Comparison of ENCODE assay signal across 19 cellular contexts in genomic region chr13:97342936-97343335, GRCh38.
DNase-seq lines count a peak whose midpoint lies in the region; ATAC-seq and TF ChIP-seq lines count a peak whose summit lies in the region.
"Had no signal": no experiment of that assay in that cellular context is flagged by ENCODE, and none has a peak within 500 bp of the region (broad histone marks: within the 10 kb centered on the region; RNA-seq: fewer than 3 reads in every experiment).

No MANE protein-coding gene starts in this region.

- H3K27ac ChIP-seq in CD8-positive, alpha-beta T cell (ENCODE audit: low read depth, low read length) = no peak overlapping the region
- H3K27ac ChIP-seq in thyroid gland = peak overlapping the region in 2 of 3 donors; percentile 8 to 15

- 88 to 94% methylated on average over 8 of the region's 8 CpGs for WGBS in thyroid gland, 2 donors

- no peaks in the 10 kb centered on the region for H3K27me3 Mint-ChIP-seq in CD8-positive, alpha-beta T cell (ENCODE audit: low read depth)
- H3K27me3 Mint-ChIP-seq in chondrocyte (ENCODE audit: low read depth) = no peaks in the 10 kb centered on the region
- H3K27me3 Mint-ChIP-seq in activated CD8-positive, alpha-beta T cell treated with anti-CD3 and anti-CD28 coated beads, Interleukin-2, amount 10 ng/mL, durations not matched to agents 7 days and 5 days (ENCODE audit: low read depth) = no peaks in the 10 kb centered on the region
- H3K27me3 Mint-ChIP-seq: B cell; CD4-positive, alpha-beta memory T cell had no signal

- DNase-seq in CD8-positive, alpha-beta T cell = no peak
- no peak for DNase-seq in chondrocyte (ENCODE audit: low spot score)
- no peak for DNase-seq in mucosa of descending colon
- DNase-seq in thyroid gland = no peak
- DNase-seq in NCI-H2107 (lab: John Stamatoyannopoulos, UW) = no peak
- no peak for DNase-seq in activated CD8-positive, alpha-beta T cell treated with anti-CD3 and anti-CD28 coated beads, Interleukin-2, amount 10 ng/mL, durations not matched to agents 7 days and 5 days
- DNase-seq: CD4-positive, alpha-beta memory T cell; GF-D8; GOT3; Karpas-422; NCI-H187 treated with DMSO at 0.1 percent for 48 hours; NCI-H2171; NCI-H446 treated with DMSO at 0.1 percent for 48 hours; NCI-H82; Peyer's patch; SHP77 had no signal

- no peaks in the 10 kb centered on the region for H3K4me1 Mint-ChIP-seq in CD8-positive, alpha-beta T cell (ENCODE audit: low read depth)
- peaks cover 28% of the 10 kb centered on the region for H3K4me1 Mint-ChIP-seq in chondrocyte (ENCODE audit: low read depth)
- no peaks in the 10 kb centered on the region for H3K4me1 Mint-ChIP-seq in activated CD8-positive, alpha-beta T cell treated with anti-CD3 and anti-CD28 coated beads, Interleukin-2, amount 10 ng/mL, durations not matched to agents 7 days and 5 days (ENCODE audit: low read depth)
- H3K4me1 Mint-ChIP-seq: B cell had no signal

- H3K4me3 ChIP-seq in CD8-positive, alpha-beta T cell (ENCODE audit: low read depth, low read length) = no peak overlapping the region
- H3K4me3 ChIP-seq in mucosa of descending colon (no peak overlapping the region), thyroid gland (replicated peaks in 1 of 3) (no peak overlapping the region)
- H3K4me3 ChIP-seq: Peyer's patch had no signal

- intact Hi-C loops in CD8-positive, alpha-beta T cell (cut with DNase I, micrococcal nuclease) = no loop called here
- intact Hi-C loops in mucosa of descending colon (cut with DNase I, micrococcal nuclease) = loop anchor here (5.0 to 10.0 kb wide), 3 partner anchors 118 to 231 kb away; partner anchors contain the start of gene MBNL2 (in 2 of the 2)
- intact Hi-C loops in thyroid gland (cut with DNase I) = no loop called here

- H3K36me3 Mint-ChIP-seq in CD8-positive, alpha-beta T cell = peaks cover 41% of the 10 kb centered on the region
- peaks cover 10% of the 10 kb centered on the region for H3K36me3 Mint-ChIP-seq in chondrocyte (ENCODE audit: low read depth)
- peaks cover 5% of the 10 kb centered on the region for H3K36me3 Mint-ChIP-seq in activated CD8-positive, alpha-beta T cell treated with anti-CD3 and anti-CD28 coated beads, Interleukin-2, amount 10 ng/mL, durations not matched to agents 7 days and 5 days (ENCODE audit: low read depth)

- no peak for TF ChIP-seq CTCF in CD8-positive, alpha-beta T cell (IDR thresholded peaks at IDR 0.05)
- TF ChIP-seq CTCF in chondrocyte (IDR thresholded peaks at IDR 0.05) (no peak), mucosa of descending colon (IDR thresholded peaks at IDR 0.05) (no peak), thyroid gland (IDR thresholded peaks at IDR 0.05) (no peak)

- H3K4me1 ChIP-seq in CD8-positive, alpha-beta T cell (ENCODE audit: insufficient read depth, low read length) = no peaks in the 10 kb centered on the region
- peaks cover 12% of the 10 kb centered on the region for H3K4me1 ChIP-seq in mucosa of descending colon (ENCODE audit: low read depth)
- H3K4me1 ChIP-seq in thyroid gland = peaks cover 0 to 4% of the 10 kb centered on the region in 2 donors

- TF ChIP-seq POLR2A in thyroid gland (IDR thresholded peaks at IDR 0.05) = no peak

- no peak overlapping the region for H3K4me3 Mint-ChIP-seq in CD8-positive, alpha-beta T cell
- H3K4me3 Mint-ChIP-seq in chondrocyte (ENCODE audit: unreplicated experiment) = no peak overlapping the region
- no peak overlapping the region for H3K4me3 Mint-ChIP-seq in activated CD8-positive, alpha-beta T cell treated with anti-CD3 and anti-CD28 coated beads, Interleukin-2, amount 10 ng/mL, durations not matched to agents 7 days and 5 days
- H3K4me3 Mint-ChIP-seq: B cell; CD4-positive, alpha-beta memory T cell had no signal

- peak overlapping the region; percentile 1 for H3K27ac Mint-ChIP-seq in CD8-positive, alpha-beta T cell
- peak overlapping the region; percentile 53 for H3K27ac Mint-ChIP-seq in chondrocyte (ENCODE audit: unreplicated experiment)
- no peak overlapping the region for H3K27ac Mint-ChIP-seq in activated CD8-positive, alpha-beta T cell treated with anti-CD3 and anti-CD28 coated beads, Interleukin-2, amount 10 ng/mL, durations not matched to agents 7 days and 5 days
- H3K27ac Mint-ChIP-seq: B cell had no signal

- no peak for ATAC-seq in CD8-positive, alpha-beta T cell
- ATAC-seq in mucosa of descending colon (peak; percentile 60), GM21515 (IDR thresholded peaks at IDR 0.05; ENCODE audit: unreplicated experiment) (no peak)
- no peak for ATAC-seq in activated CD8-positive, alpha-beta T cell treated with anti-CD3 and anti-CD28 coated beads, Interleukin-2, amount 10 ng/mL, durations not matched to agents 7 days and 5 days
- ATAC-seq: HepG2 had no signal

- no peaks in the 10 kb centered on the region for H3K9me3 ChIP-seq in CD8-positive, alpha-beta T cell (ENCODE audit: low read length)
- H3K9me3 ChIP-seq in mucosa of descending colon (no peaks in the 10 kb centered on the region), thyroid gland (no peaks in the 10 kb centered on the region)
- H3K9me3 ChIP-seq: Peyer's patch had no signal

- POLR2A ChIA-PET in CD8-positive, alpha-beta T cell (lab: Charles Lee) = no interaction called here
- POLR2A ChIA-PET in activated CD8-positive, alpha-beta T cell treated with anti-CD3 and anti-CD28 coated beads, Interleukin-2, amount 10 ng/mL, durations not matched to agents 7 days and 5 days (lab: Charles Lee) = no interaction called here

- CTCF ChIA-PET in CD8-positive, alpha-beta T cell (lab: Charles Lee) = interaction anchor here (0.8 to 6.6 kb wide), 5 partner anchors 9 to 250 kb away, joined by 3 to 109 read pairs (median 3); no protein-coding TSS in a partner anchor
- CTCF ChIA-PET in activated CD8-positive, alpha-beta T cell treated with anti-CD3 and anti-CD28 coated beads, Interleukin-2, amount 10 ng/mL, durations not matched to agents 7 days and 5 days (lab: Charles Lee) = interaction anchor here (0.8 to 5.5 kb wide), 3 partner anchors 116 to 233 kb away, joined by 3 to 94 read pairs (median 4); no protein-coding TSS in a partner anchor

- H3K27me3 ChIP-seq in CD8-positive, alpha-beta T cell (ENCODE audit: insufficient read depth, low read length) = no peaks in the 10 kb centered on the region
- no peaks in the 10 kb centered on the region for H3K27me3 ChIP-seq in thyroid gland
- H3K27me3 ChIP-seq: Peyer's patch had no signal

- no peaks in the 10 kb centered on the region for H3K36me3 ChIP-seq in CD8-positive, alpha-beta T cell (ENCODE audit: insufficient read depth, low read length)
- H3K36me3 ChIP-seq in mucosa of descending colon (ENCODE audit: low read depth) (no peaks in the 10 kb centered on the region), thyroid gland (peaks cover 8 to 14% of the 10 kb centered on the region in 2 donors)

- no peaks in the 10 kb centered on the region for H3K9me3 Mint-ChIP-seq in CD8-positive, alpha-beta T cell
- H3K9me3 Mint-ChIP-seq in chondrocyte (ENCODE audit: low read depth) = no peaks in the 10 kb centered on the region
- H3K9me3 Mint-ChIP-seq in activated CD8-positive, alpha-beta T cell treated with anti-CD3 and anti-CD28 coated beads, Interleukin-2, amount 10 ng/mL, durations not matched to agents 7 days and 5 days (ENCODE audit: insufficient read depth) = no peaks in the 10 kb centered on the region
- H3K9me3 Mint-ChIP-seq: CD4-positive, alpha-beta memory T cell had no signal

Comparison
In these comparisons a context has a peak if more than half of its experiments do, and no peak if none do; other contexts are left out.
1. intact Hi-C loops: an anchor here in mucosa of descending colon (5.0 to 10.0 kb wide); none called in CD8-positive, alpha-beta T cell and thyroid gland.